12 cellular contexts compared by ENCODE assay signal in genomic region chr9:79667716-79668458, GRCh38.
DNase-seq lines count a peak whose midpoint lies in the region; ATAC-seq and TF ChIP-seq lines count a peak whose summit lies in the region.
"Had no signal": no experiment of that assay in that cellular context is flagged by ENCODE, and none has a peak within 500 bp of the region (broad histone marks: within the 10 kb centered on the region; RNA-seq: fewer than 3 reads in every experiment).

No MANE protein-coding gene starts in this region.

- no peak overlapping the region for H3K4me2 ChIP-seq in MM.1S (ENCODE audit: low read depth, low read length)
- H3K4me2 ChIP-seq: KMS-11 had no signal

- H3K9ac ChIP-seq in MM.1S (ENCODE audit: low read length), result no peak overlapping the region
- H3K9ac ChIP-seq: KMS-11 had no signal

- no peak overlapping the region for H2AFZ ChIP-seq in MM.1S (ENCODE audit: low read length)

- peaks cover 22% of the 10 kb centered on the region for H3K4me1 ChIP-seq in psoas muscle
- H3K4me1 ChIP-seq in MM.1S (ENCODE audit: low read length), result no peaks in the 10 kb centered on the region

- TF ChIP-seq CTCF in LNCaP clone FGC (IDR thresholded peaks at IDR 0.05; ENCODE audit: control insufficient read depth, extremely low read depth, insufficient read depth) (no peak), dorsolateral prefrontal cortex (IDR thresholded peaks at IDR 0.05 in 54 of 56, conservative IDR thresholded peaks at IDR 0.05 in 2 of 56; ENCODE audit: low read depth in 1 of 56, partially characterized antibody in 56 of 56) (no peak), psoas muscle (IDR thresholded peaks at IDR 0.05) (no peak), MM.1S (IDR thresholded peaks at IDR 0.05; ENCODE audit: low read length) (no peak), omental fat pad (IDR thresholded peaks at IDR 0.05) (no peak)

- H3K4me3 ChIP-seq in LNCaP clone FGC (ENCODE audit: low read depth, low read length) (no peak overlapping the region), dorsolateral prefrontal cortex (peak overlapping the region in 13 of 59 donors; percentile 1 to 41 (median 10)), psoas muscle (peak overlapping the region; percentile 4), MM.1S (ENCODE audit: low read length) (no peak overlapping the region)

- peak in 2 of 4 donors; percentile 17 to 49 for ATAC-seq in psoas muscle
- no peak for ATAC-seq in omental fat pad (ENCODE audit: low FRiP score)
- ATAC-seq: activated CD8-positive, alpha-beta memory T cell treated with anti-CD3 and anti-CD28 coated beads, Interleukin-2, amount 10 ng/mL, durations not matched to agents 7 days and 5 days had no signal

- no peaks in the 10 kb centered on the region for H4K20me1 ChIP-seq in MM.1S (ENCODE audit: insufficient read depth, low read length)

- H3K9me2 ChIP-seq in MM.1S (replicated peaks; ENCODE audit: insufficient read depth, low read length), result no peaks in the 10 kb centered on the region

- peak overlapping the region in 35 of 59 donors; percentile 2 to 79 (median 41) for H3K27ac ChIP-seq in dorsolateral prefrontal cortex
- H3K27ac ChIP-seq in psoas muscle, result no peak overlapping the region
- no peak overlapping the region for H3K27ac ChIP-seq in MM.1S (ENCODE audit: low read length)
- H3K27ac ChIP-seq: KMS-11 had no signal

- H3K79me2 ChIP-seq in MM.1S (ENCODE audit: low read length), result no peaks in the 10 kb centered on the region

- H3K36me3 ChIP-seq in psoas muscle (ENCODE audit: insufficient read depth in 1 of 2, low read depth in 1 of 2), result peaks cover 4% of the 10 kb centered on the region in 2 donors
- no peaks in the 10 kb centered on the region for H3K36me3 ChIP-seq in MM.1S (replicated peaks; ENCODE audit: insufficient read depth, low read length)

- 41 to 61% (median 43%) methylated on average over 11 of the region's 11 CpGs for WGBS in psoas muscle, 3 donors

- intact Hi-C loops in dorsolateral prefrontal cortex (cut with DNase I), result loop anchor here in 1 of 2 donors (10.0 kb wide), 1 partner anchor 93 kb away; the partner anchor contains the start of gene TLE4
- intact Hi-C loops in psoas muscle (cut with DNase I), result loop anchor here in 1 of 2 donors (10.0 kb wide), 1 partner anchor 93 kb away; the partner anchor contains the start of gene TLE4

- DNase-seq in LNCaP clone FGC (ENCODE audit: low read depth), result peak; percentile 93
- peak; percentile 88 for DNase-seq in NCI-H2196 treated with DMSO at 0.1 percent for 48 hours (lab: John Stamatoyannopoulos, UW; ENCODE audit: unreplicated experiment)
- no peak for DNase-seq in dorsolateral prefrontal cortex
- no peak for DNase-seq in psoas muscle
- DNase-seq in inferior parietal cortex (ENCODE audit: extremely low spot score), result no peak
- DNase-seq in mucosa of gallbladder (ENCODE audit: low spot score), result no peak
- no peak for DNase-seq in MM.1S
- no peak for DNase-seq in omental fat pad (ENCODE audit: low spot score)
- DNase-seq: activated CD8-positive, alpha-beta memory T cell treated with anti-CD3 and anti-CD28 coated beads, Interleukin-2, amount 10 ng/mL, durations not matched to agents 7 days and 5 days; H7; OCI-M1 had no signal

- H3K27me3 ChIP-seq in dorsolateral prefrontal cortex, result no peaks in the 10 kb centered on the region
- H3K27me3 ChIP-seq in psoas muscle (ENCODE audit: insufficient read depth in 3 of 3, low read length in 2 of 3), result no peaks in the 10 kb centered on the region
- no peaks in the 10 kb centered on the region for H3K27me3 ChIP-seq in MM.1S (replicated peaks; ENCODE audit: insufficient read depth, low read length)

- H3K9me3 ChIP-seq in psoas muscle, result no peaks in the 10 kb centered on the region
- H3K9me3 ChIP-seq in MM.1S (replicated peaks; ENCODE audit: insufficient read depth, low read length), result no peaks in the 10 kb centered on the region

- no peaks in the 10 kb centered on the region for H3F3A ChIP-seq in MM.1S (ENCODE audit: insufficient read depth, low read length)

Comparison
In these comparisons a context has a peak if more than half of its experiments do, and no peak if none do; other contexts are left out.
1. DNase-seq: peak in LNCaP clone FGC (single experiment) and NCI-H2196 treated with DMSO at 0.1 percent for 48 hours (single experiment); none in dorsolateral prefrontal cortex (0 of 10), psoas muscle (0 of 2), inferior parietal cortex (single experiment), mucosa of gallbladder (single experiment), MM.1S (single experiment) and omental fat pad (single experiment).
2. H3K27ac ChIP-seq: peak in dorsolateral prefrontal cortex (35 of 59); none in psoas muscle (single experiment) and MM.1S (single experiment).